Comparison of ENCODE assay signal across 1 cellular context in the genomic region with DNA sequence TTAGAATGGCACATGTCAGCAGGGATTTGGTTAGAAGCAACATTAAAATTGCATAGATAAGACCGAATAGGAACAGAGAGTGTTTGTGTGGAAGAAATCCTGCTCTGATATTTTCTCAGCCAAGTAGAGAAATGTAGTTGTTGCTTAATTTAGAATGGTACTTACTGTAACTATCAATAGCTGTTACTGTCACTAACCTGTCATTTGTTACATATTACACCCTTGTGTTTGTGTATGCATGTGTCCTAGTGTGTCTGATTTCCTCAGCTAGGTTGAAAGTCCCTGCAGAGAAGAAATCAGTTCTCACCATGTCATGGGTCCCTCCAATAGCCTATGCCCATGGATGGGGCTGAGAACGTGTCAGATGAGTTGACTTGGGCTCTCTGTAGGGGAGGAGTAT.
TF ChIP-seq lines count a peak whose summit lies in the region.

No MANE protein-coding gene starts in this region.

TF ChIP-seq in liver, 16 proteins besides CTCF, POLR2A, EP300 and RAD21 (continued from another document):
- TF ChIP-seq, protein P1, sequence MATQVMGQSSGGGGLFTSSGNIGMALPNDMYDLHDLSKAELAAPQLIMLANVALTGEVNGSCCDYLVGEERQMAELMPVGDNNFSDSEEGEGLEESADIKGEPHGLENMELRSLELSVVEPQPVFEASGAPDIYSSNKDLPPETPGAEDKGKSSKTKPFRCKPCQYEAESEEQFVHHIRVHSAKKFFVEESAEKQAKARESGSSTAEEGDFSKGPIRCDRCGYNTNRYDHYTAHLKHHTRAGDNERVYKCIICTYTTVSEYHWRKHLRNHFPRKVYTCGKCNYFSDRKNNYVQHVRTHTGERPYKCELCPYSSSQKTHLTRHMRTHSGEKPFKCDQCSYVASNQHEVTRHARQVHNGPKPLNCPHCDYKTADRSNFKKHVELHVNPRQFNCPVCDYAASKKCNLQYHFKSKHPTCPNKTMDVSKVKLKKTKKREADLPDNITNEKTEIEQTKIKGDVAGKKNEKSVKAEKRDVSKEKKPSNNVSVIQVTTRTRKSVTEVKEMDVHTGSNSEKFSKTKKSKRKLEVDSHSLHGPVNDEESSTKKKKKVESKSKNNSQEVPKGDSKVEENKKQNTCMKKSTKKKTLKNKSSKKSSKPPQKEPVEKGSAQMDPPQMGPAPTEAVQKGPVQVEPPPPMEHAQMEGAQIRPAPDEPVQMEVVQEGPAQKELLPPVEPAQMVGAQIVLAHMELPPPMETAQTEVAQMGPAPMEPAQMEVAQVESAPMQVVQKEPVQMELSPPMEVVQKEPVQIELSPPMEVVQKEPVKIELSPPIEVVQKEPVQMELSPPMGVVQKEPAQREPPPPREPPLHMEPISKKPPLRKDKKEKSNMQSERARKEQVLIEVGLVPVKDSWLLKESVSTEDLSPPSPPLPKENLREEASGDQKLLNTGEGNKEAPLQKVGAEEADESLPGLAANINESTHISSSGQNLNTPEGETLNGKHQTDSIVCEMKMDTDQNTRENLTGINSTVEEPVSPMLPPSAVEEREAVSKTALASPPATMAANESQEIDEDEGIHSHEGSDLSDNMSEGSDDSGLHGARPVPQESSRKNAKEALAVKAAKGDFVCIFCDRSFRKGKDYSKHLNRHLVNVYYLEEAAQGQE (IDR thresholded peaks at IDR 0.05): no peak
- TF ChIP-seq, protein P2, sequence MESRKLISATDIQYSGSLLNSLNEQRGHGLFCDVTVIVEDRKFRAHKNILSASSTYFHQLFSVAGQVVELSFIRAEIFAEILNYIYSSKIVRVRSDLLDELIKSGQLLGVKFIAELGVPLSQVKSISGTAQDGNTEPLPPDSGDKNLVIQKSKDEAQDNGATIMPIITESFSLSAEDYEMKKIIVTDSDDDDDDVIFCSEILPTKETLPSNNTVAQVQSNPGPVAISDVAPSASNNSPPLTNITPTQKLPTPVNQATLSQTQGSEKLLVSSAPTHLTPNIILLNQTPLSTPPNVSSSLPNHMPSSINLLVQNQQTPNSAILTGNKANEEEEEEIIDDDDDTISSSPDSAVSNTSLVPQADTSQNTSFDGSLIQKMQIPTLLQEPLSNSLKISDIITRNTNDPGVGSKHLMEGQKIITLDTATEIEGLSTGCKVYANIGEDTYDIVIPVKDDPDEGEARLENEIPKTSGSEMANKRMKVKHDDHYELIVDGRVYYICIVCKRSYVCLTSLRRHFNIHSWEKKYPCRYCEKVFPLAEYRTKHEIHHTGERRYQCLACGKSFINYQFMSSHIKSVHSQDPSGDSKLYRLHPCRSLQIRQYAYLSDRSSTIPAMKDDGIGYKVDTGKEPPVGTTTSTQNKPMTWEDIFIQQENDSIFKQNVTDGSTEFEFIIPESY (IDR thresholded peaks at IDR 0.05): no peak
- TF ChIP-seq HNF4G (IDR thresholded peaks at IDR 0.05) (no peak), FOXA2 (IDR thresholded peaks at IDR 0.05) (no peak), GABPA (IDR thresholded peaks at IDR 0.05 in 1 of 2, conservative IDR thresholded peaks at IDR 0.05 in 1 of 2) (no peak), NR2F2 (IDR thresholded peaks at IDR 0.05) (no peak)
